Comparison of ENCODE assay signal across 15 cellular contexts in genomic region chr12:15712823-15713663, GRCh38.
DNase-seq lines count a peak whose midpoint lies in the region; ATAC-seq and TF ChIP-seq lines count a peak whose summit lies in the region.
"Had no signal": no experiment of that assay in that cellular context is flagged by ENCODE, and none has a peak within 500 bp of the region (broad histone marks: within the 10 kb centered on the region; RNA-seq: fewer than 3 reads in every experiment).

No MANE protein-coding gene starts in this region.

- no peak overlapping the region for H3K4me3 Mint-ChIP-seq in nephron progenitor cell
- H3K4me3 Mint-ChIP-seq: central memory CD8-positive, alpha-beta T cell had no signal

- H3K4me1 Mint-ChIP-seq in nephron progenitor cell: no peaks in the 10 kb centered on the region
- H3K4me1 Mint-ChIP-seq: central memory CD8-positive, alpha-beta T cell had no signal

- intact Hi-C loops in heart left ventricle (cut with DNase I) (no loop called here), uterus (cut with DNase I; ENCODE audit: low total_unique reads) (no loop called here)

- TF ChIP-seq CTCF in heart left ventricle (IDR thresholded peaks at IDR 0.05) (no peak), nephron progenitor cell (IDR thresholded peaks at IDR 0.05) (no peak), uterus (IDR thresholded peaks at IDR 0.05) (no peak), GM20000 (IDR thresholded peaks at IDR 0.05; ENCODE audit: extremely low read depth, missing control alignments) (no peak)

- H3K4me1 ChIP-seq in heart left ventricle (peaks cover 0 to 59% (median 14%) of the 10 kb centered on the region in 12 donors), uterus (no peaks in the 10 kb centered on the region)

- H3K36me3 ChIP-seq in heart left ventricle (no peaks in the 10 kb centered on the region), uterus (no peaks in the 10 kb centered on the region)

- no peaks in the 10 kb centered on the region for H3K9me3 ChIP-seq in heart left ventricle
- H3K9me3 ChIP-seq in uterus: no peaks in the 10 kb centered on the region

- no peaks in the 10 kb centered on the region for H3K36me3 Mint-ChIP-seq in nephron progenitor cell (ENCODE audit: low read depth)

- H3K27me3 Mint-ChIP-seq in nephron progenitor cell (ENCODE audit: low read depth, poor library complexity): peaks cover 5% of the 10 kb centered on the region

- no peaks in the 10 kb centered on the region for H3K27me3 ChIP-seq in heart left ventricle
- H3K27me3 ChIP-seq in uterus: no peaks in the 10 kb centered on the region

- TF ChIP-seq POLR2A in heart left ventricle (IDR thresholded peaks at IDR 0.05): peak in 1 of 2 donors; percentile 15
- TF ChIP-seq POLR2A in uterus (IDR thresholded peaks at IDR 0.05): no peak

- H3K27ac Mint-ChIP-seq in nephron progenitor cell: peak overlapping the region; percentile 16

- WGBS in heart left ventricle, 4 donors: 59 to 74% (median 62%) methylated on average over 8 of the region's 8 CpGs

- ATAC-seq in heart left ventricle: peak; percentile 81 to 95 (median 87)

- H3K27ac ChIP-seq in heart left ventricle: peak overlapping the region; percentile 14 to 72 (median 54)
- H3K27ac ChIP-seq in uterus: peak overlapping the region; percentile 31 to 55
- H3K27ac ChIP-seq: epithelial cell of prostate had no signal

- peak overlapping the region in 9 of 12 donors; percentile 4 to 48 (median 19) for H3K4me3 ChIP-seq in heart left ventricle
- no peak overlapping the region for H3K4me3 ChIP-seq in uterus

- peak; percentile 35 for DNase-seq in NCI-H187 treated with DMSO at 0.1 percent for 48 hours (lab: John Stamatoyannopoulos, UW)
- DNase-seq in NCI-H187 (lab: John Stamatoyannopoulos, UW): no peak
- peak in 4 of 5 donors; percentile 40 to 57 (median 49) for DNase-seq in heart left ventricle
- DNase-seq in nephron progenitor cell: no peak
- DNase-seq in uterus: no peak
- no peak for DNase-seq in GM20000 (ENCODE audit: low spot score)
- no peak for DNase-seq in activated CD4-positive, CD25-positive, alpha-beta regulatory T cell (lab: John Stamatoyannopoulos, UW)
- DNase-seq in hepatic stellate cell (ENCODE audit: low spot score): no peak
- DNase-seq: 8988T; activated CD8-positive, alpha-beta memory T cell treated with anti-CD3 and anti-CD28 coated beads for 24 hours; activated gamma-delta T cell treated with Interleukin-2 at 50 U/mL for 16 hours; NCI-H146; SIG-M5 had no signal

- no peaks in the 10 kb centered on the region for H3K9me3 Mint-ChIP-seq in nephron progenitor cell
- H3K9me3 Mint-ChIP-seq: central memory CD8-positive, alpha-beta T cell had no signal

Comparison
In these comparisons a context has a peak if more than half of its experiments do, and no peak if none do; other contexts are left out.
1. DNase-seq: peak in NCI-H187 treated with DMSO at 0.1 percent for 48 hours (single experiment) and heart left ventricle (4 of 5); none in NCI-H187 (0 of 2), nephron progenitor cell (single experiment), uterus (0 of 2), GM20000 (single experiment), activated CD4-positive, CD25-positive, alpha-beta regulatory T cell (0 of 4) and hepatic stellate cell (single experiment).
2. H3K4me3 ChIP-seq: peak in heart left ventricle (9 of 12); none in uterus (0 of 2).